In genomic region chrX:48917139-48917980, GRCh38 we compare ENCODE assay signal across 8 cellular contexts. TPM values are rescaled to one million over a fixed set of nuclear protein-coding genes. Genes with fewer than 3 reads are reported as not detected.
A peak's percentile ranks its signal among the peaks of the same experiment; 100 is the strongest.
DNase-seq lines count a peak whose midpoint lies in the region; ATAC-seq, FAIRE-seq and TF ChIP-seq lines count a peak whose summit lies in the region.

No MANE protein-coding gene starts in this region.

- peak; percentile 72 for TF ChIP-seq CTCF in coronary artery (IDR thresholded peaks at IDR 0.05)

- peak overlapping the region; percentile 83 to 92 for H3K27ac ChIP-seq in coronary artery

- ATAC-seq in GM18517 (IDR thresholded peaks at IDR 0.05; ENCODE audit: unreplicated experiment) (peak; percentile 44), HG03469 (IDR thresholded peaks at IDR 0.05; ENCODE audit: unreplicated experiment) (peak; percentile 28), left lobe of liver (peak; percentile 80)

- H3K4me3 ChIP-seq in coronary artery, result peak overlapping the region; percentile 76

- H3K4me3 Mint-ChIP-seq in activated CD4-positive, alpha-beta T cell treated with anti-CD3 and anti-CD28 coated beads, Interleukin-2, amount 10 ng/mL, durations not matched to agents 7 days and 5 days, result peak overlapping the region; percentile 99

- H3K4me1 Mint-ChIP-seq in activated CD4-positive, alpha-beta T cell treated with anti-CD3 and anti-CD28 coated beads, Interleukin-2, amount 10 ng/mL, durations not matched to agents 7 days and 5 days, result peaks cover 57% of the 10 kb centered on the region

- H3K27ac Mint-ChIP-seq in activated CD4-positive, alpha-beta T cell treated with anti-CD3 and anti-CD28 coated beads, Interleukin-2, amount 10 ng/mL, durations not matched to agents 7 days and 5 days, result peak overlapping the region; percentile 98

- CTCF ChIA-PET in activated CD4-positive, alpha-beta T cell treated with anti-CD3 and anti-CD28 coated beads, Interleukin-2, amount 10 ng/mL, durations not matched to agents 7 days and 5 days (lab: Charles Lee), result interaction anchor here (0.7 to 4.8 kb wide), 3 partner anchors 11 to 21 kb away, joined by 3 to 16 read pairs (median 5); no protein-coding TSS in a partner anchor

- peak; percentile 82 for DNase-seq in NCI-H526 treated with DMSO at 0.1 percent for 48 hours (lab: John Stamatoyannopoulos, UW)
- DNase-seq in activated CD4-positive, alpha-beta T cell treated with anti-CD3 and anti-CD28 coated beads, Interleukin-2, amount 10 ng/mL, durations not matched to agents 7 days and 5 days, result peak; percentile 92
- DNase-seq in coronary artery (ENCODE audit: low spot score), result peak; percentile 93
- peak; percentile 88 for DNase-seq in left lobe of liver (ENCODE audit: low spot score)
- peak; percentile 83 to 85 for DNase-seq in stimulated activated CD4-positive, alpha-beta T cell treated with anti-CD3 and anti-CD28 coated beads, Interleukin-2, amount 100 ng/mL, for 24 hours

- H3K9me3 Mint-ChIP-seq in activated CD4-positive, alpha-beta T cell treated with anti-CD3 and anti-CD28 coated beads, Interleukin-2, amount 10 ng/mL, durations not matched to agents 7 days and 5 days, result no peaks in the 10 kb centered on the region

- peaks cover 58% of the 10 kb centered on the region for H3K36me3 Mint-ChIP-seq in activated CD4-positive, alpha-beta T cell treated with anti-CD3 and anti-CD28 coated beads, Interleukin-2, amount 10 ng/mL, durations not matched to agents 7 days and 5 days (ENCODE audit: low read depth)

- FAIRE-seq in A204.1 (lab: Jason Lieb, UNC), result peak; percentile 79

- POLR2A ChIA-PET in activated CD4-positive, alpha-beta T cell treated with anti-CD3 and anti-CD28 coated beads, Interleukin-2, amount 10 ng/mL, durations not matched to agents 7 days and 5 days (lab: Charles Lee), result interaction anchor here (0.6 kb wide), 1 partner anchor 20 kb away, joined by 3 read pairs; no protein-coding TSS in a partner anchor

- H3K27me3 Mint-ChIP-seq in activated CD4-positive, alpha-beta T cell treated with anti-CD3 and anti-CD28 coated beads, Interleukin-2, amount 10 ng/mL, durations not matched to agents 7 days and 5 days, result no peaks in the 10 kb centered on the region

RNA-seq across cellular contexts. Expression of gene PIM2, which starts 1.5 kb away (rescaled TPM):
- 100 to 1,000 TPM; 152 to 154 TPM for total RNA-seq in activated CD4-positive, alpha-beta T cell treated with anti-CD3 and anti-CD28 coated beads, Interleukin-2, amount 10 ng/mL, durations not matched to agents 7 days and 5 days
- 3.8 TPM for total RNA-seq in left lobe of liver

RNA-seq across cellular contexts. Expression of gene SLC35A2, which starts 5.9 kb away (rescaled TPM):
- total RNA-seq in activated CD4-positive, alpha-beta T cell treated with anti-CD3 and anti-CD28 coated beads, Interleukin-2, amount 10 ng/mL, durations not matched to agents 7 days and 5 days, result 10 to 100 TPM; 14.0 to 16.8 TPM
- total RNA-seq in left lobe of liver, result 18.7 TPM

RNA-seq across cellular contexts. Expression of gene PQBP1, which starts 19.6 kb away (rescaled TPM):
- total RNA-seq in activated CD4-positive, alpha-beta T cell treated with anti-CD3 and anti-CD28 coated beads, Interleukin-2, amount 10 ng/mL, durations not matched to agents 7 days and 5 days, result 10 to 100 TPM; 69.4 to 77.6 TPM
- total RNA-seq in left lobe of liver, result 31.3 TPM

RNA-seq across cellular contexts. Expression of gene TIMM17B, which starts 19.8 kb away (rescaled TPM):
- total RNA-seq in activated CD4-positive, alpha-beta T cell treated with anti-CD3 and anti-CD28 coated beads, Interleukin-2, amount 10 ng/mL, durations not matched to agents 7 days and 5 days, result 10 to 100 TPM; 39.9 to 45.8 TPM
- total RNA-seq in left lobe of liver, result 22.8 TPM

RNA-seq across cellular contexts. Expression of gene OTUD5, which starts 40.0 kb away (rescaled TPM):
- total RNA-seq in activated CD4-positive, alpha-beta T cell treated with anti-CD3 and anti-CD28 coated beads, Interleukin-2, amount 10 ng/mL, durations not matched to agents 7 days and 5 days, result 10 to 100 TPM; 49.0 to 54.1 TPM
- total RNA-seq in left lobe of liver, result 21.8 TPM

Comparison
In these comparisons a context has a peak if more than half of its experiments do, and no peak if none do; other contexts are left out.
1. Peak in every context shown above with its lines: DNase-seq, ATAC-seq, H3K4me3 ChIP-seq and H3K27ac ChIP-seq.
2. ATAC-seq: peak in every context shown above with its lines; median percentile 80 in left lobe of liver; 44 in GM18517; 28 in HG03469.
3. RNA of gene PIM2, which starts 1.5 kb away (total RNA-seq): 152 to 154 TPM in activated CD4-positive, alpha-beta T cell treated with anti-CD3 and anti-CD28 coated beads, Interleukin-2, amount 10 ng/mL, durations not matched to agents 7 days and 5 days; 3.8 TPM in left lobe of liver (single experiment); every median in the first group is over 10 times any median in the second.